ENCODE assay signal across 18 cellular contexts in the genomic region with DNA sequence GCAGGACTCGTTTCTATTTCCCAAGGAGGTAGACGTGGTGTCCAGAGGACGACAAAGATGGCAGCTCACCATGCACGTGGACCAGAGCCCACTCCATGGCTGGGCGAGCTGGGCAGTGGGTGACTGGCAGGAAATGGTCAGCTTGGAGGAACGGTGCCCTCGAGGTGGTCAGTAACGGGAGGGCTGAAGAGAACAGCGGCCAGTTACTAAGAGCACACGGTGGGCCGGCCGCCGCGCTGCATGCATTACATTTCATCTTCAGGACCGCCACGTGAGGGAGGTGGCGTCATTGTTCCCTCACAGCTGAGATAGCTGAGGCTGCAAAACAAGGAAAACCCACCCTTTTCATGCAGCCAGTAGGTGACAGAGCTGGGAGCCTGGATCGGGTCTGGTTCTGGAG. TPM values are rescaled to one million over a fixed set of nuclear protein-coding genes. Genes with fewer than 3 reads are reported as not detected.
DNase-seq lines count a peak whose midpoint lies in the region; ATAC-seq and TF ChIP-seq lines count a peak whose summit lies in the region.
"Had no signal": no experiment of that assay in that cellular context is flagged by ENCODE, and none has a peak within 500 bp of the region (broad histone marks: within the 10 kb centered on the region; RNA-seq: fewer than 3 reads in every experiment).

No MANE protein-coding gene starts in this region.

- no peak overlapping the region for H3K27ac Mint-ChIP-seq in activated naive CD8-positive, alpha-beta T cell treated with anti-CD3 and anti-CD28 coated beads, Interleukin-2, amount 10 ng/mL, durations not matched to agents 7 days and 5 days
- no peak overlapping the region for H3K27ac Mint-ChIP-seq in activated naive CD8-positive, alpha-beta T cell treated with anti-CD3 and anti-CD28 coated beads for 36 hours
- H3K27ac Mint-ChIP-seq in CD8-positive, alpha-beta T cell: no peak overlapping the region
- H3K27ac Mint-ChIP-seq: activated CD4-positive, alpha-beta T cell treated with anti-CD3 and anti-CD28 coated beads, Interleukin-2, amount 10 ng/mL, durations not matched to agents 7 days and 5 days; memory B cell had no signal

- H3K4me3 Mint-ChIP-seq in activated naive CD8-positive, alpha-beta T cell treated with anti-CD3 and anti-CD28 coated beads, Interleukin-2, amount 10 ng/mL, durations not matched to agents 7 days and 5 days: no peak overlapping the region
- H3K4me3 Mint-ChIP-seq in activated naive CD8-positive, alpha-beta T cell treated with anti-CD3 and anti-CD28 coated beads for 36 hours: no peak overlapping the region
- no peak overlapping the region for H3K4me3 Mint-ChIP-seq in CD8-positive, alpha-beta T cell
- H3K4me3 Mint-ChIP-seq: activated CD4-positive, alpha-beta T cell treated with anti-CD3 and anti-CD28 coated beads, Interleukin-2, amount 10 ng/mL, durations not matched to agents 7 days and 5 days; memory B cell; natural killer cell had no signal

- no peaks in the 10 kb centered on the region for H3K9me3 ChIP-seq in SJCRH30 (replicated peaks)
- no peaks in the 10 kb centered on the region for H3K9me3 ChIP-seq in tibial artery
- no peaks in the 10 kb centered on the region for H3K9me3 ChIP-seq in CD8-positive, alpha-beta T cell (ENCODE audit: low read length)
- H3K9me3 ChIP-seq: suprapubic skin had no signal

- intact Hi-C loops in tibial artery (cut with DNase I; ENCODE audit: low total_unique reads): loop anchor here (10.0 kb wide), 1 partner anchor 1288 kb away; no protein-coding TSS in a partner anchor
- intact Hi-C loops in CD8-positive, alpha-beta T cell (cut with DNase I, micrococcal nuclease): loop anchor here in 1 of 2 experiments (2.0 kb wide), 1 partner anchor 14 kb away; no protein-coding TSS in a partner anchor

- peak overlapping the region; percentile 79 for H3K27ac ChIP-seq in SJCRH30
- no peak overlapping the region for H3K27ac ChIP-seq in tibial artery
- H3K27ac ChIP-seq in CD8-positive, alpha-beta T cell (ENCODE audit: low read depth, low read length): no peak overlapping the region
- H3K27ac ChIP-seq: cardiac muscle cell had no signal

- POLR2A ChIA-PET in activated naive CD8-positive, alpha-beta T cell treated with anti-CD3 and anti-CD28 coated beads, Interleukin-2, amount 10 ng/mL, durations not matched to agents 7 days and 5 days (lab: Charles Lee): no interaction called here
- POLR2A ChIA-PET in CD8-positive, alpha-beta T cell (lab: Charles Lee): no interaction called here

- H3K27me3 Mint-ChIP-seq in activated naive CD8-positive, alpha-beta T cell treated with anti-CD3 and anti-CD28 coated beads, Interleukin-2, amount 10 ng/mL, durations not matched to agents 7 days and 5 days: peaks cover 1% of the 10 kb centered on the region
- H3K27me3 Mint-ChIP-seq in activated naive CD8-positive, alpha-beta T cell treated with anti-CD3 and anti-CD28 coated beads for 36 hours: peaks cover 3% of the 10 kb centered on the region
- H3K27me3 Mint-ChIP-seq in CD8-positive, alpha-beta T cell (ENCODE audit: low read depth): peaks cover 4% of the 10 kb centered on the region
- H3K27me3 Mint-ChIP-seq: activated CD4-positive, alpha-beta T cell treated with anti-CD3 and anti-CD28 coated beads, Interleukin-2, amount 10 ng/mL, durations not matched to agents 7 days and 5 days had no signal

- H3K36me3 ChIP-seq in SJCRH30 (no peaks in the 10 kb centered on the region), tibial artery (no peaks in the 10 kb centered on the region)
- no peaks in the 10 kb centered on the region for H3K36me3 ChIP-seq in CD8-positive, alpha-beta T cell (ENCODE audit: insufficient read depth, low read length)
- H3K36me3 ChIP-seq: cardiac muscle cell, suprapubic skin had no signal

- no peaks in the 10 kb centered on the region for H3K9me3 Mint-ChIP-seq in activated naive CD8-positive, alpha-beta T cell treated with anti-CD3 and anti-CD28 coated beads, Interleukin-2, amount 10 ng/mL, durations not matched to agents 7 days and 5 days
- no peaks in the 10 kb centered on the region for H3K9me3 Mint-ChIP-seq in activated naive CD8-positive, alpha-beta T cell treated with anti-CD3 and anti-CD28 coated beads for 36 hours
- no peaks in the 10 kb centered on the region for H3K9me3 Mint-ChIP-seq in CD8-positive, alpha-beta T cell
- H3K9me3 Mint-ChIP-seq: activated CD4-positive, alpha-beta T cell treated with anti-CD3 and anti-CD28 coated beads, Interleukin-2, amount 10 ng/mL, durations not matched to agents 7 days and 5 days; memory B cell; natural killer cell had no signal

- H3K4me3 ChIP-seq in SJCRH30 (peak overlapping the region; percentile 33), tibial artery (no peak overlapping the region)
- no peak overlapping the region for H3K4me3 ChIP-seq in CD8-positive, alpha-beta T cell (ENCODE audit: low read depth, low read length)
- H3K4me3 ChIP-seq: cardiac muscle cell, suprapubic skin had no signal

- no peak for TF ChIP-seq CTCF in tibial artery (IDR thresholded peaks at IDR 0.05)
- TF ChIP-seq CTCF in CD8-positive, alpha-beta T cell (IDR thresholded peaks at IDR 0.05): no peak

- H3K27me3 ChIP-seq in SJCRH30 (no peaks in the 10 kb centered on the region), tibial artery (no peaks in the 10 kb centered on the region)
- no peaks in the 10 kb centered on the region for H3K27me3 ChIP-seq in CD8-positive, alpha-beta T cell (ENCODE audit: insufficient read depth, low read length)
- H3K27me3 ChIP-seq: cardiac muscle cell, suprapubic skin had no signal

- DNase-seq in activated naive CD8-positive, alpha-beta T cell treated with anti-CD3 and anti-CD28 coated beads, Interleukin-2, amount 10 ng/mL, durations not matched to agents 7 days and 5 days: peak; percentile 21
- no peak for DNase-seq in activated naive CD8-positive, alpha-beta T cell treated with anti-CD3 and anti-CD28 coated beads for 36 hours
- DNase-seq in SJCRH30: no peak
- peak; percentile 82 for DNase-seq in mesenteric fat pad (ENCODE audit: low spot score)
- peak; percentile 13 to 62 for DNase-seq in tibial artery
- DNase-seq in RKO (ENCODE audit: low spot score): no peak
- no peak for DNase-seq in NCI-H446 treated with DMSO at 0.1 percent for 48 hours (lab: John Stamatoyannopoulos, UW)
- no peak for DNase-seq in CD8-positive, alpha-beta T cell
- DNase-seq: activated CD4-positive, alpha-beta T cell treated with anti-CD3 and anti-CD28 coated beads, Interleukin-2, amount 10 ng/mL, durations not matched to agents 7 days and 5 days; activated gamma-delta T cell; natural killer cell; SHP77 treated with DMSO at 0.1 percent for 48 hours; stimulated activated CD4-positive, alpha-beta T cell treated with anti-CD3 and anti-CD28 coated beads, Interleukin-15, amount 100 ng/mL, for 24 hours; T-helper 2 cell had no signal

- H3K4me1 Mint-ChIP-seq in activated naive CD8-positive, alpha-beta T cell treated with anti-CD3 and anti-CD28 coated beads, Interleukin-2, amount 10 ng/mL, durations not matched to agents 7 days and 5 days: peaks cover 6% of the 10 kb centered on the region
- H3K4me1 Mint-ChIP-seq in activated naive CD8-positive, alpha-beta T cell treated with anti-CD3 and anti-CD28 coated beads for 36 hours: peaks cover 4% of the 10 kb centered on the region
- peaks cover 6% of the 10 kb centered on the region for H3K4me1 Mint-ChIP-seq in CD8-positive, alpha-beta T cell (ENCODE audit: low read depth)

- CTCF ChIA-PET in CD8-positive, alpha-beta T cell (lab: Charles Lee): interaction anchor here (1.2 to 2.6 kb wide), 12 partner anchors 8 to 241 kb away, joined by 3 to 12 read pairs (median 4); no protein-coding TSS in a partner anchor

- H3K4me1 ChIP-seq in SJCRH30 (peaks cover 15% of the 10 kb centered on the region), tibial artery (peaks cover 0 to 12% (median 5%) of the 10 kb centered on the region in 4 donors)
- H3K4me1 ChIP-seq in CD8-positive, alpha-beta T cell (ENCODE audit: insufficient read depth, low read length): peaks cover 4% of the 10 kb centered on the region

- ATAC-seq in activated naive CD8-positive, alpha-beta T cell treated with anti-CD3 and anti-CD28 coated beads, Interleukin-2, amount 10 ng/mL, durations not matched to agents 7 days and 5 days (ENCODE audit: low read depth): no peak
- ATAC-seq in CD8-positive, alpha-beta T cell: no peak

- no peaks in the 10 kb centered on the region for H3K36me3 Mint-ChIP-seq in activated naive CD8-positive, alpha-beta T cell treated with anti-CD3 and anti-CD28 coated beads, Interleukin-2, amount 10 ng/mL, durations not matched to agents 7 days and 5 days
- no peaks in the 10 kb centered on the region for H3K36me3 Mint-ChIP-seq in activated naive CD8-positive, alpha-beta T cell treated with anti-CD3 and anti-CD28 coated beads for 36 hours
- H3K36me3 Mint-ChIP-seq in CD8-positive, alpha-beta T cell: no peaks in the 10 kb centered on the region
- H3K36me3 Mint-ChIP-seq: memory B cell, natural killer cell had no signal

RNA-seq across cellular contexts. Expression of a gene that starts 52.1 kb away (rescaled TPM):
- total RNA-seq in activated naive CD8-positive, alpha-beta T cell treated with anti-CD3 and anti-CD28 coated beads, Interleukin-2, amount 10 ng/mL, durations not matched to agents 7 days and 5 days: under 1 TPM in 1 of 2 experiments, not detected in 1; 0.30 TPM
- total RNA-seq in activated naive CD8-positive, alpha-beta T cell treated with anti-CD3 and anti-CD28 coated beads for 36 hours: under 1 TPM; 0.08 TPM
- 52.5 and 52.7 TPM in 2 replicates for total RNA-seq in SJCRH30 (2014; rRNA removed; shearing (Covaris generic))
- total RNA-seq in mesenteric fat pad: 16.5 TPM
- total RNA-seq in CD8-positive, alpha-beta T cell: 1 to 10 TPM in 1 of 2 experiments, under 1 TPM in 1; 0.50 to 1.7 TPM
- total RNA-seq: natural killer cell, pulmonary artery endothelial cell had no signal

Comparison
In these comparisons a context has a peak if more than half of its experiments do, and no peak if none do; other contexts are left out.
1. DNase-seq: peak in activated naive CD8-positive, alpha-beta T cell treated with anti-CD3 and anti-CD28 coated beads, Interleukin-2, amount 10 ng/mL, durations not matched to agents 7 days and 5 days (single experiment), mesenteric fat pad (single experiment) and tibial artery (2 of 2); none in activated naive CD8-positive, alpha-beta T cell treated with anti-CD3 and anti-CD28 coated beads for 36 hours (single experiment), SJCRH30 (0 of 2), RKO (single experiment), NCI-H446 treated with DMSO at 0.1 percent for 48 hours (single experiment) and CD8-positive, alpha-beta T cell (0 of 7).